15 cellular contexts compared by ENCODE assay signal in genomic region chr14:102474934-102475333, GRCh38. TPM values are rescaled to one million over a fixed set of nuclear protein-coding genes. Genes with fewer than 3 reads are reported as not detected.
DNase-seq lines count a peak whose midpoint lies in the region; ATAC-seq, FAIRE-seq and TF ChIP-seq lines count a peak whose summit lies in the region.
"Had no signal": no experiment of that assay in that cellular context is flagged by ENCODE, and none has a peak within 500 bp of the region (broad histone marks: within the 10 kb centered on the region; RNA-seq: fewer than 3 reads in every experiment).

No MANE protein-coding gene starts in this region.

- no peaks in the 10 kb centered on the region for H3K9me2 ChIP-seq in GM23338 (ENCODE audit: insufficient read depth)

- H3K4me1 ChIP-seq in GM23338 (ENCODE audit: insufficient read depth) (no peaks in the 10 kb centered on the region), astrocyte (ENCODE audit: insufficient read depth, low read length) (no peaks in the 10 kb centered on the region), small intestine (ENCODE audit: control insufficient read depth in 2 of 2, insufficient read depth in 1 of 2, low read depth in 1 of 2, low read length in 1 of 2) (peaks cover 5 to 10% of the 10 kb centered on the region in 2 donors)

- peaks cover 2% of the 10 kb centered on the region; the same call in 1 of the 3 replicates for H3K36me3 Mint-ChIP-seq in GM23338 (ENCODE audit: low read depth)
- H3K36me3 Mint-ChIP-seq in astrocyte (ENCODE audit: low read depth, unreplicated experiment): peaks cover 21% of the 10 kb centered on the region

- no peak overlapping the region for H2AFZ ChIP-seq in GM23338
- no peak overlapping the region for H2AFZ ChIP-seq in astrocyte (ENCODE audit: low read depth, low read length)
- H2AFZ ChIP-seq: hepatocyte had no signal

- H3K27ac Mint-ChIP-seq in GM23338 (peak overlapping the region; percentile 5; the same call in 1 of the 2 replicates), astrocyte (ENCODE audit: unreplicated experiment) (no peak overlapping the region)

- H3K4me1 Mint-ChIP-seq in GM23338 (no peaks in the 10 kb centered on the region), astrocyte (ENCODE audit: low read depth, unreplicated experiment) (no peaks in the 10 kb centered on the region)

- no peaks in the 10 kb centered on the region for H4K20me1 ChIP-seq in GM23338 (replicated peaks; ENCODE audit: insufficient read depth)
- no peaks in the 10 kb centered on the region for H4K20me1 ChIP-seq in astrocyte (ENCODE audit: insufficient read depth, low read length)

- H3K4me3 ChIP-seq in GM23338 (no peak overlapping the region), astrocyte (ENCODE audit: insufficient read depth, low read depth, low read length) (no peak overlapping the region), small intestine (ENCODE audit: low read depth in 1 of 2, low read length in 2 of 2) (no peak overlapping the region)
- H3K4me3 ChIP-seq: hepatocyte, K562, suprapubic skin had no signal

- H3F3A ChIP-seq in GM23338 (replicated peaks; ENCODE audit: low read depth): no peaks in the 10 kb centered on the region

- no peak overlapping the region for H3K4me2 ChIP-seq in GM23338
- no peak overlapping the region for H3K4me2 ChIP-seq in astrocyte (ENCODE audit: low read length)
- H3K4me2 ChIP-seq: hepatocyte had no signal

- no peaks in the 10 kb centered on the region for H3K27me3 ChIP-seq in GM23338 (ENCODE audit: insufficient read depth)
- H3K27me3 ChIP-seq in astrocyte (ENCODE audit: insufficient read depth, low read length): no peaks in the 10 kb centered on the region
- no peaks in the 10 kb centered on the region for H3K27me3 ChIP-seq in small intestine (ENCODE audit: control insufficient read depth in 2 of 2, insufficient read depth in 2 of 2, low read length in 2 of 2)
- H3K27me3 ChIP-seq: hepatocyte, suprapubic skin had no signal

- FAIRE-seq in astrocyte (lab: Jason Lieb, UNC) (no peak), small intestine (lab: Jason Lieb, UNC) (no peak)
- FAIRE-seq: K562 had no signal

- TF ChIP-seq CTCF in GM23338 (conservative IDR thresholded peaks at IDR 0.05; ENCODE audit: low read depth in 2 of 2) (no peak), astrocyte (IDR thresholded peaks at IDR 0.05; ENCODE audit: insufficient read depth, low read depth, low read length) (no peak)

- H3K79me2 ChIP-seq in GM23338 (replicated peaks; ENCODE audit: insufficient read depth): no peaks in the 10 kb centered on the region
- H3K79me2 ChIP-seq in astrocyte (ENCODE audit: insufficient read depth, low read length): no peaks in the 10 kb centered on the region

- H3K27me3 Mint-ChIP-seq in GM23338 (ENCODE audit: insufficient read depth, low read depth, poor library complexity): no peaks in the 10 kb centered on the region
- H3K27me3 Mint-ChIP-seq in astrocyte (ENCODE audit: low read depth, unreplicated experiment): no peaks in the 10 kb centered on the region
- H3K27me3 Mint-ChIP-seq: naive thymus-derived CD8-positive, alpha-beta T cell had no signal

- H3K4me3 Mint-ChIP-seq in GM23338 (no peak overlapping the region), astrocyte (ENCODE audit: unreplicated experiment) (no peak overlapping the region)
- H3K4me3 Mint-ChIP-seq: naive thymus-derived CD8-positive, alpha-beta T cell had no signal

- DNase-seq in GM23338 (ENCODE audit: low spot score) (no peak), astrocyte (ENCODE audit: low read depth) (peak; percentile 13), hypothalamus (lab: John Stamatoyannopoulos, UW) (peak in 40 of 51 donors; percentile 14 to 75 (median 50)), small intestine (peak; percentile 35), GM19240 (ENCODE audit: insufficient read length, low spot score) (no peak)
- DNase-seq in activated naive CD4-positive, alpha-beta T cell treated with Interleukin-2 at 50 U/mL for 16 hours: no peak
- DNase-seq: activated CD4-positive, alpha-beta T cell treated with anti-CD3 and anti-CD28 coated beads for 4 hours; naive thymus-derived CD8-positive, alpha-beta T cell; NCI-H526; stimulated activated CD4-positive, alpha-beta T cell treated with anti-CD3 and anti-CD28 coated beads, Interleukin-4, amount 100 ng/mL, for 1 hour had no signal

- H3K27ac ChIP-seq in GM23338 (ENCODE audit: low read depth) (no peak overlapping the region), astrocyte (ENCODE audit: low read depth, low read length) (no peak overlapping the region), small intestine (ENCODE audit: low read depth in 1 of 2, low read length in 1 of 2) (no peak overlapping the region)
- H3K27ac ChIP-seq: hepatocyte, suprapubic skin had no signal

- no peak overlapping the region for H3K9ac ChIP-seq in astrocyte (ENCODE audit: low read length)

- no peak for ATAC-seq in GM23338
- no peak for ATAC-seq in HG03378 (IDR thresholded peaks at IDR 0.05; ENCODE audit: unreplicated experiment)
- ATAC-seq in GM18861 (IDR thresholded peaks at IDR 0.05; ENCODE audit: unreplicated experiment): no peak
- ATAC-seq: K562; naive thymus-derived CD8-positive, alpha-beta T cell had no signal

- 44 to 58% (median 46%) methylated on average over 5 of the region's 5 CpGs for WGBS in small intestine, 3 donors

- no peaks in the 10 kb centered on the region for H3K36me3 ChIP-seq in GM23338 (ENCODE audit: insufficient read depth)
- H3K36me3 ChIP-seq in astrocyte (ENCODE audit: insufficient read depth, low read length): peaks cover 4% of the 10 kb centered on the region
- no peaks in the 10 kb centered on the region for H3K36me3 ChIP-seq in small intestine (ENCODE audit: control insufficient read depth in 2 of 2, insufficient read depth in 2 of 2, low read length in 2 of 2)

- no peaks in the 10 kb centered on the region for H3K9me3 ChIP-seq in astrocyte (ENCODE audit: insufficient read depth, low read depth, low read length)
- no peaks in the 10 kb centered on the region for H3K9me3 ChIP-seq in small intestine (ENCODE audit: control insufficient read depth, low read depth)
- H3K9me3 ChIP-seq: suprapubic skin had no signal

- H3K9me3 Mint-ChIP-seq in GM23338 (no peaks in the 10 kb centered on the region), astrocyte (ENCODE audit: unreplicated experiment) (peaks cover 4% of the 10 kb centered on the region)
- H3K9me3 Mint-ChIP-seq: naive thymus-derived CD8-positive, alpha-beta T cell had no signal

TF ChIP-seq in GM23338, 12 proteins besides CTCF, POLR2A, EP300 and RAD21 (continues in another document):
- TF ChIP-seq EZH2phosphoT487 (IDR thresholded peaks at IDR 0.05; ENCODE audit: unreplicated experiment) (no peak), NANOG (IDR thresholded peaks at IDR 0.05; ENCODE audit: borderline replicate concordance) (no peak), ZNF331 (CRISPR knock-in tag; IDR thresholded peaks at IDR 0.05; ENCODE audit: low read depth) (no peak), JUNB (IDR thresholded peaks at IDR 0.05; ENCODE audit: unreplicated experiment) (no peak)

RNA-seq across cellular contexts. Expression of gene ANKRD9, which starts 34.6 kb away (rescaled TPM):
- total RNA-seq in GM23338 (2014; rRNA removed; shearing (Covaris generic)): 73.0 and 95.9 TPM in 2 replicates
- 17.3 and 20.4 TPM in 2 replicates for polyA plus RNA-seq in GM23338 (2016; fragmentation: Nextera tagmentation; extraction: Ambion mirVana)
- 7.9 and 9.4 TPM in 2 replicates for total RNA-seq in astrocyte
- 10 to 100 TPM; 21.2 to 88.4 (median 54.6) TPM for polyA plus RNA-seq in small intestine

Comparison
In these comparisons a context has a peak if more than half of its experiments do, and no peak if none do; other contexts are left out.
1. DNase-seq: peak in astrocyte (single experiment), hypothalamus (40 of 51) and small intestine (single experiment); none in GM23338 (single experiment), activated naive CD4-positive, alpha-beta T cell treated with Interleukin-2 at 50 U/mL for 16 hours (single experiment) and GM19240 (single experiment).